Comparison of ENCODE assay signal across 20 cellular contexts in genomic region chr15:71758716-71759115, GRCh38. TPM values are rescaled to one million over a fixed set of nuclear protein-coding genes. Genes with fewer than 3 reads are reported as not detected.
DNase-seq lines count a peak whose midpoint lies in the region; ATAC-seq, FAIRE-seq and TF ChIP-seq lines count a peak whose summit lies in the region.
"Had no signal": no experiment of that assay in that cellular context is flagged by ENCODE, and none has a peak within 500 bp of the region (broad histone marks: within the 10 kb centered on the region; RNA-seq: fewer than 3 reads in every experiment).

No MANE protein-coding gene starts in this region.

- H3K79me2 ChIP-seq in hepatocyte: no peaks in the 10 kb centered on the region

- H3K4me3 ChIP-seq in hepatocyte (no peak overlapping the region), small intestine (ENCODE audit: low read depth in 1 of 2, low read length in 2 of 2) (no peak overlapping the region), right cardiac atrium (ENCODE audit: low read length) (no peak overlapping the region), A673 (ENCODE audit: low read depth, low read length, poor library complexity, severe bottlenecking) (no peak overlapping the region)
- H3K4me3 ChIP-seq: GM23338 had no signal

- intact Hi-C loops in right cardiac atrium (cut with DNase I) (no loop called here), A673 (cut with micrococcal nuclease; ENCODE audit: unreplicated experiment) (no loop called here)

- H3K4me3 Mint-ChIP-seq in nephron: no peak overlapping the region
- H3K4me3 Mint-ChIP-seq: CD14-positive monocyte; CD8-positive, alpha-beta T cell; GM23338 had no signal

- CTCF ChIA-PET in A673 (lab: Charles Lee): no interaction called here

- H3K27ac Mint-ChIP-seq in nephron: peak overlapping the region in 2 of 3 experiments; percentile 89 to 91
- H3K27ac Mint-ChIP-seq: CD14-positive monocyte; CD8-positive, alpha-beta T cell; GM23338 had no signal

- H3K4me1 ChIP-seq in hepatocyte (ENCODE audit: insufficient read depth) (peaks cover 14% of the 10 kb centered on the region), small intestine (ENCODE audit: control insufficient read depth in 2 of 2, insufficient read depth in 1 of 2, low read depth in 1 of 2, low read length in 1 of 2) (peaks cover 0 to 2% of the 10 kb centered on the region in 2 donors), right cardiac atrium (ENCODE audit: control insufficient read depth, insufficient read depth, low read length) (no peaks in the 10 kb centered on the region), A673 (ENCODE audit: insufficient read depth, low read length, poor library complexity, severe bottlenecking) (no peaks in the 10 kb centered on the region)

- H4K20me1 ChIP-seq in hepatocyte (ENCODE audit: insufficient read depth, poor library complexity, severe bottlenecking): no peaks in the 10 kb centered on the region

- no TSS peak for BruUV-seq in A673 (replicated peaks; lab: Mats Ljungman, UMichigan)

- H3K27ac ChIP-seq in VCaP: peak overlapping the region; percentile 3
- peak overlapping the region; percentile 66 for H3K27ac ChIP-seq in hepatocyte
- H3K27ac ChIP-seq in small intestine (ENCODE audit: low read depth in 1 of 2, low read length in 1 of 2): no peak overlapping the region
- H3K27ac ChIP-seq in right cardiac atrium (ENCODE audit: low read length): no peak overlapping the region
- no peak overlapping the region for H3K27ac ChIP-seq in A673 (ENCODE audit: low read depth, low read length, poor library complexity, severe bottlenecking)

- no peak overlapping the region for H2AFZ ChIP-seq in hepatocyte
- H2AFZ ChIP-seq: GM23338 had no signal

- peak overlapping the region; percentile 15 for H3K4me2 ChIP-seq in hepatocyte
- H3K4me2 ChIP-seq: GM23338 had no signal

- no peaks in the 10 kb centered on the region for H3K36me3 ChIP-seq in hepatocyte (replicated peaks; ENCODE audit: insufficient read depth, low read depth)
- peaks cover 0 to 6% of the 10 kb centered on the region in 2 donors for H3K36me3 ChIP-seq in small intestine (ENCODE audit: control insufficient read depth in 2 of 2, insufficient read depth in 2 of 2, low read length in 2 of 2)
- H3K36me3 ChIP-seq in A673 (ENCODE audit: insufficient read depth, low read length, poor library complexity, severe bottlenecking): no peaks in the 10 kb centered on the region

- no peak for FAIRE-seq in small intestine (lab: Jason Lieb, UNC)
- FAIRE-seq: A204.1, D721Med, GM12892 had no signal

- H3K36me3 Mint-ChIP-seq in nephron (ENCODE audit: low read depth): peaks cover 44% of the 10 kb centered on the region
- H3K36me3 Mint-ChIP-seq: CD14-positive monocyte; CD8-positive, alpha-beta T cell had no signal

- H3K9me3 ChIP-seq in hepatocyte (ENCODE audit: low read depth): peaks cover 10% of the 10 kb centered on the region
- H3K9me3 ChIP-seq in small intestine (ENCODE audit: control insufficient read depth, low read depth): no peaks in the 10 kb centered on the region
- H3K9me3 ChIP-seq in right cardiac atrium (ENCODE audit: control insufficient read depth, low read length): peaks cover 1% of the 10 kb centered on the region
- peaks cover 8% of the 10 kb centered on the region for H3K9me3 ChIP-seq in A673 (ENCODE audit: low read depth, low read length, poor library complexity, severe bottlenecking)

- H3K4me1 Mint-ChIP-seq in nephron: peaks cover 7% of the 10 kb centered on the region
- H3K4me1 Mint-ChIP-seq: CD14-positive monocyte, GM23338 had no signal

- no peak for TF ChIP-seq CTCF in VCaP (conservative IDR thresholded peaks at IDR 0.05)
- no peak for TF ChIP-seq CTCF in hepatocyte (IDR thresholded peaks at IDR 0.05; ENCODE audit: poor library complexity)
- no peak for TF ChIP-seq CTCF in nephron (IDR thresholded peaks at IDR 0.05; ENCODE audit: unreplicated experiment in 3 of 3)
- no peak for TF ChIP-seq CTCF in A673 (conservative IDR thresholded peaks at IDR 0.05; ENCODE audit: low read depth, low read length)

- POLR2A ChIA-PET in A673 (lab: Charles Lee; ENCODE audit: low non-redundant PET): no interaction called here

- H3K9me2 ChIP-seq in hepatocyte (replicated peaks; ENCODE audit: insufficient read depth): no peaks in the 10 kb centered on the region

- DNase-seq in hepatocyte (ENCODE audit: low spot score): peak; percentile 33
- DNase-seq in small intestine: peak; percentile 30
- no peak for DNase-seq in right cardiac atrium
- DNase-seq in OCI-M1 (lab: John Stamatoyannopoulos, UW): no peak
- no peak for DNase-seq in A673 (ENCODE audit: low spot score)
- no peak for DNase-seq in NCI-H187 (lab: John Stamatoyannopoulos, UW)
- DNase-seq: CD8-positive, alpha-beta T cell; COR-L47; DMS153; DND-41; GDM1; H7 had no signal

- peaks cover 32% of the 10 kb centered on the region for H3K9me3 Mint-ChIP-seq in nephron

- peaks cover 3% of the 10 kb centered on the region for H3K27me3 Mint-ChIP-seq in nephron (ENCODE audit: low read depth)

- ATAC-seq in right cardiac atrium: no peak
- ATAC-seq: CD8-positive, alpha-beta T cell; GM23338 had no signal

- 78% methylated on average over 2 of the region's 2 CpGs for WGBS in hepatocyte (ENCODE audit: low lambda C conversion rate, missing lambda C conversion rate)
- 21 to 77% (median 49%) methylated on average over 2 of the region's 2 CpGs for WGBS in small intestine, 3 donors
- 94% methylated on average over 2 of the region's 2 CpGs for WGBS in right cardiac atrium

- H3K27me3 ChIP-seq in hepatocyte (no peaks in the 10 kb centered on the region), small intestine (ENCODE audit: control insufficient read depth in 2 of 2, insufficient read depth in 2 of 2, low read length in 2 of 2) (no peaks in the 10 kb centered on the region), right cardiac atrium (ENCODE audit: control insufficient read depth, insufficient read depth) (no peaks in the 10 kb centered on the region), A673 (replicated peaks; ENCODE audit: insufficient read depth, low read depth, low read length, poor library complexity) (no peaks in the 10 kb centered on the region)

RNA-seq across cellular contexts. Expression of gene NR2E3, which starts 51.6 kb away (rescaled TPM):
- 0.12 TPM in 1 of 2 replicates, not detected in the other for total RNA-seq in hepatocyte
- polyA plus RNA-seq in hepatocyte: 0.36 and 0.40 TPM in 2 replicates
- polyA plus RNA-seq in small intestine: under 1 TPM; 0.07 to 0.89 (median 0.27) TPM
- total RNA-seq in right cardiac atrium: under 1 TPM in 1 of 4 donors, not detected in 3; 0.12 TPM
- 0.05 TPM for polyA plus RNA-seq in right cardiac atrium
- total RNA-seq in A673 (2021): not detected in 2 replicates
- total RNA-seq: CD8-positive, alpha-beta T cell had no signal
- polyA plus RNA-seq: BJ, CD14-positive monocyte had no signal

Comparison
In these comparisons a context has a peak if more than half of its experiments do, and no peak if none do; other contexts are left out.
1. H3K27ac ChIP-seq: peak in VCaP (single experiment) and hepatocyte (single experiment); none in small intestine (0 of 2), right cardiac atrium (single experiment) and A673 (single experiment).
2. DNase-seq: peak in hepatocyte (single experiment) and small intestine (single experiment); none in right cardiac atrium (0 of 3), OCI-M1 (single experiment), A673 (single experiment) and NCI-H187 (0 of 2).